In the genomic region with DNA sequence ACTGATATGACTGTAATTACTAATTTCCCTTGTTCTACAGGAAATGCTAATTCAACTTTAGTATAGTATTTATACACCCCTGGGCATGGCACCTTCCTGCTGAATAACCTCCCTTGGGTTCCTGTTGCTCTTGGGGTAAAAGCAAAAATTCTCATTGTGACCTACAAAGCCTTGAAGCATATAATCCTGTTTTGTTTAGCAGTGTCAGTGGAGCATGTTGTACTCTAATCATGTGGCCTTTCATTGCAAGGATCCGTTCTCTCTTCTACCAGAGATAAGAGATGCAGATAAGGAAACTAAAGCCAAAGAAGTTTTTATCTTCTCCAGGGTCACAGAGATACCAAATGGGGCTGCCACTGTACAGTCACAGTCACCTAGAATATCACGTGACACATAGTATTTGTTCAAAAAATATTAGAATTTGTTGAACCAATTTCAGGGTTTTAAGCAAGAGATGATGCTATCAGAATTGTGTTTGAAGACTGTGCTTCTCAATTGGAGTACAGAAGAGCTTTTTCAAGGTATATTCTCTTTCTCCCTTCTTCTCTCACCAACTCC, we compare ENCODE assay signal across 24 cellular contexts. TPM values are rescaled to one million over a fixed set of nuclear protein-coding genes. Genes with fewer than 3 reads are reported as not detected.
"Had no signal": no experiment of that assay in that cellular context is flagged by ENCODE, and none has a peak within 500 bp of the region (broad histone marks: within the 10 kb centered on the region; RNA-seq: fewer than 3 reads in every experiment).

No MANE protein-coding gene starts in this region.

- H3K4me1 ChIP-seq: esophagus squamous epithelium, gastroesophageal sphincter, neural progenitor cell, sigmoid colon had no signal

- ATAC-seq: effector memory CD8-positive, alpha-beta T cell; gastroesophageal sphincter; left colon; mucosa of descending colon; natural killer cell had no signal

- H3K9me3 Mint-ChIP-seq: dendritic cell treated with granulocyte-macrophage colony-stimulating factor and Interleukin-4, amounts not matched to agents 40 ng/mL and 50 ng/mL, for 4 days; effector memory CD8-positive, alpha-beta T cell; natural killer cell; neural progenitor cell had no signal

- H3K27ac Mint-ChIP-seq: dendritic cell treated with granulocyte-macrophage colony-stimulating factor and Interleukin-4, amounts not matched to agents 40 ng/mL and 50 ng/mL, for 4 days; effector memory CD8-positive, alpha-beta T cell; natural killer cell; neural progenitor cell had no signal

- H3K4me3 Mint-ChIP-seq: dendritic cell treated with granulocyte-macrophage colony-stimulating factor and Interleukin-4, amounts not matched to agents 40 ng/mL and 50 ng/mL, for 4 days; effector memory CD8-positive, alpha-beta T cell; natural killer cell; neural progenitor cell had no signal

- DNase-seq: effector memory CD8-positive, alpha-beta T cell; esophagus squamous epithelium; foreskin fibroblast; glutamatergic neuron; left colon; mucosa of descending colon; natural killer cell; nucleus accumbens; ovary; sigmoid colon; stimulated activated CD4-positive, alpha-beta T cell treated with anti-CD3 and anti-CD28 coated beads, Interleukin-2, amount 100 ng/mL, for 24 hours; stimulated activated CD4-positive, alpha-beta T cell treated with anti-CD3 and anti-CD28 coated beads, Interleukin-4, amount 100 ng/mL, for 4 hours; stimulated activated naive CD4-positive, alpha-beta T cell treated with Interleukin-2 at 50 U/mL for 16 hours; trophoblast cell had no signal

- H3K36me3 ChIP-seq: neural progenitor cell, ovary had no signal

- H3K27me3 ChIP-seq: esophagus squamous epithelium, gastroesophageal sphincter, hepatocyte, neural progenitor cell, ovary, right atrium auricular region, sigmoid colon had no signal

- H3K4me3 ChIP-seq: esophagus squamous epithelium, gastroesophageal sphincter, hepatocyte, mucosa of descending colon, neural progenitor cell, ovary, right atrium auricular region, sigmoid colon, skin epidermis had no signal

- H3K9me3 ChIP-seq: esophagus squamous epithelium, gastroesophageal sphincter, mucosa of descending colon, ovary, right atrium auricular region, sigmoid colon had no signal

- H3K27me3 Mint-ChIP-seq: dendritic cell treated with granulocyte-macrophage colony-stimulating factor and Interleukin-4, amounts not matched to agents 40 ng/mL and 50 ng/mL, for 4 days; effector memory CD8-positive, alpha-beta T cell had no signal

- H3K4me1 Mint-ChIP-seq: natural killer cell had no signal

RNA-seq across cellular contexts. Expression of gene CSRP3, which starts 25.1 kb away (rescaled TPM):
- total RNA-seq: epithelial cell of proximal tubule, esophagus squamous epithelium, hepatocyte, kidney epithelial cell, left colon, lung microvascular endothelial cell, natural killer cell, posterior vena cava, sigmoid colon had no signal
